ENCODE assay signal across 38 cellular contexts in genomic region chr1:186438567-186438966, GRCh38. TPM values are rescaled to one million over a fixed set of nuclear protein-coding genes. Genes with fewer than 3 reads are reported as not detected.
"Had no signal": no experiment of that assay in that cellular context is flagged by ENCODE, and none has a peak within 500 bp of the region (broad histone marks: within the 10 kb centered on the region; RNA-seq: fewer than 3 reads in every experiment).

No MANE protein-coding gene starts in this region.

- H3K27me3 Mint-ChIP-seq: activated CD4-positive, alpha-beta memory T cell treated with anti-CD3 and anti-CD28 coated beads, Interleukin-2, amount 10 ng/mL, durations not matched to agents 7 days and 5 days; activated CD4-positive, alpha-beta T cell treated with anti-CD3 and anti-CD28 coated beads for 36 hours; activated CD4-positive, alpha-beta T cell treated with anti-CD3 and anti-CD28 coated beads, Interleukin-2, amount 10 ng/mL, durations not matched to agents 7 days and 5 days; activated CD8-positive, alpha-beta memory T cell treated with anti-CD3 and anti-CD28 coated beads, Interleukin-2, amount 10 ng/mL, durations not matched to agents 7 days and 5 days; activated naive CD4-positive, alpha-beta T cell treated with anti-CD3 and anti-CD28 coated beads, Interleukin-2, amount 10 ng/mL, durations not matched to agents 7 days and 5 days; activated naive CD4-positive, alpha-beta T cell treated with anti-CD3 and anti-CD28 coated beads, Interleukin-2, amount 50 U/mL, for 24 hours; activated naive CD8-positive, alpha-beta T cell; activated naive CD8-positive, alpha-beta T cell treated with anti-CD3 and anti-CD28 coated beads, Interleukin-2, amount 10 ng/mL, durations not matched to agents 7 days and 5 days; activated naive CD8-positive, alpha-beta T cell treated with anti-CD3 and anti-CD28 coated beads, Interleukin-2, amount 50 U/mL, for 24 hours; activated T-cell treated with anti-CD3 and anti-CD28 coated beads, Interleukin-2, amount 50 U/mL, for 24 hours; brain; central memory CD8-positive, alpha-beta T cell; T-helper 17 cell had no signal

- H3K36me3 ChIP-seq: ascending aorta, cardiac muscle cell had no signal

- H3K36me3 Mint-ChIP-seq: activated naive CD4-positive, alpha-beta T cell treated with anti-CD3 and anti-CD28 coated beads, Interleukin-2, amount 10 ng/mL, durations not matched to agents 7 days and 5 days; WTC11 had no signal

- H3K27ac Mint-ChIP-seq: activated CD4-positive, alpha-beta memory T cell treated with anti-CD3 and anti-CD28 coated beads, Interleukin-2, amount 10 ng/mL, durations not matched to agents 7 days and 5 days; activated CD4-positive, alpha-beta T cell treated with anti-CD3 and anti-CD28 coated beads for 36 hours; activated CD4-positive, alpha-beta T cell treated with anti-CD3 and anti-CD28 coated beads, Interleukin-2, amount 10 ng/mL, durations not matched to agents 7 days and 5 days; activated CD8-positive, alpha-beta memory T cell treated with anti-CD3 and anti-CD28 coated beads, Interleukin-2, amount 10 ng/mL, durations not matched to agents 7 days and 5 days; activated CD8-positive, alpha-beta T cell treated with anti-CD3 and anti-CD28 coated beads, Interleukin-2, amount 10 ng/mL, durations not matched to agents 7 days and 5 days; activated naive CD4-positive, alpha-beta T cell treated with anti-CD3 and anti-CD28 coated beads, Interleukin-2, amount 10 ng/mL, durations not matched to agents 7 days and 5 days; activated naive CD4-positive, alpha-beta T cell treated with anti-CD3 and anti-CD28 coated beads, Interleukin-2, amount 50 U/mL, for 24 hours; activated naive CD8-positive, alpha-beta T cell; activated naive CD8-positive, alpha-beta T cell treated with anti-CD3 and anti-CD28 coated beads, Interleukin-2, amount 10 ng/mL, durations not matched to agents 7 days and 5 days; activated naive CD8-positive, alpha-beta T cell treated with anti-CD3 and anti-CD28 coated beads, Interleukin-2, amount 50 U/mL, for 24 hours; activated T-cell treated with anti-CD3 and anti-CD28 coated beads, Interleukin-2, amount 50 U/mL, for 24 hours; activated T-helper 2 cell treated with anti-CD3 and anti-CD28 coated beads, Interferon-gamma antibody, Interleukin-2, Interleukin-4, amounts not matched to agents 10 μg/mL and 5 μg/mL and 100 μg/mL, durations not matched to agents 14 hours and 24 hours and 36 hours; brain; T-helper 17 cell; WTC11 had no signal

- H3K4me3 Mint-ChIP-seq: activated CD4-positive, alpha-beta memory T cell treated with anti-CD3 and anti-CD28 coated beads, Interleukin-2, amount 10 ng/mL, durations not matched to agents 7 days and 5 days; activated CD4-positive, alpha-beta T cell treated with anti-CD3 and anti-CD28 coated beads for 36 hours; activated CD4-positive, alpha-beta T cell treated with anti-CD3 and anti-CD28 coated beads, Interleukin-2, amount 10 ng/mL, durations not matched to agents 7 days and 5 days; activated CD8-positive, alpha-beta memory T cell treated with anti-CD3 and anti-CD28 coated beads, Interleukin-2, amount 10 ng/mL, durations not matched to agents 7 days and 5 days; activated CD8-positive, alpha-beta T cell treated with anti-CD3 and anti-CD28 coated beads, Interleukin-2, amount 10 ng/mL, durations not matched to agents 7 days and 5 days; activated naive CD4-positive, alpha-beta T cell treated with anti-CD3 and anti-CD28 coated beads, Interleukin-2, amount 10 ng/mL, durations not matched to agents 7 days and 5 days; activated naive CD4-positive, alpha-beta T cell treated with anti-CD3 and anti-CD28 coated beads, Interleukin-2, amount 50 U/mL, for 24 hours; activated naive CD8-positive, alpha-beta T cell; activated naive CD8-positive, alpha-beta T cell treated with anti-CD3 and anti-CD28 coated beads, Interleukin-2, amount 10 ng/mL, durations not matched to agents 7 days and 5 days; activated naive CD8-positive, alpha-beta T cell treated with anti-CD3 and anti-CD28 coated beads, Interleukin-2, amount 50 U/mL, for 24 hours; activated T-cell treated with anti-CD3 and anti-CD28 coated beads, Interleukin-2, amount 50 U/mL, for 24 hours; brain; central memory CD8-positive, alpha-beta T cell; T-helper 17 cell; WTC11 had no signal

- DNase-seq: activated CD4-positive, alpha-beta memory T cell treated with anti-CD3 and anti-CD28 coated beads, Interleukin-2, amount 10 ng/mL, durations not matched to agents 7 days and 5 days; activated CD4-positive, alpha-beta T cell treated with anti-CD3 and anti-CD28 coated beads for 1 hour; activated CD4-positive, alpha-beta T cell treated with anti-CD3 and anti-CD28 coated beads for 36 hours; activated CD4-positive, alpha-beta T cell treated with anti-CD3 and anti-CD28 coated beads for 48 hours; activated CD4-positive, alpha-beta T cell treated with anti-CD3 and anti-CD28 coated beads, Interleukin-2, amount 10 ng/mL, durations not matched to agents 7 days and 5 days; activated CD4-positive, alpha-beta T cell treated with anti-CD3 and anti-CD28 coated beads, Interleukin-2, amount 50 U/mL, for 48 hours; activated CD4-positive, CD25-positive, alpha-beta regulatory T cell; activated CD8-positive, alpha-beta memory T cell treated with anti-CD3 and anti-CD28 coated beads for 24 hours; activated CD8-positive, alpha-beta memory T cell treated with anti-CD3 and anti-CD28 coated beads, Interleukin-2, amount 10 ng/mL, durations not matched to agents 7 days and 5 days; activated CD8-positive, alpha-beta memory T cell treated with anti-CD3 and anti-CD28 coated beads, Interleukin-2, amount 50 U/mL, for 48 hours; activated CD8-positive, alpha-beta T cell treated with anti-CD3 and anti-CD28 coated beads, Interleukin-2, amount 10 ng/mL, durations not matched to agents 7 days and 5 days; activated effector memory CD4-positive, alpha-beta T cell treated with Interleukin-2 at 50 U/mL for 16 hours; activated gamma-delta T cell; activated naive CD4-positive, alpha-beta T cell treated with anti-CD3 and anti-CD28 coated beads, Interleukin-2, amount 10 ng/mL, durations not matched to agents 7 days and 5 days; activated naive CD4-positive, alpha-beta T cell treated with Interleukin-2 at 50 U/mL for 16 hours; activated naive CD8-positive, alpha-beta T cell treated with anti-CD3 and anti-CD28 coated beads, Interleukin-2, amount 10 ng/mL, durations not matched to agents 7 days and 5 days; activated naive CD8-positive, alpha-beta T cell treated with anti-CD3 and anti-CD28 coated beads, Interleukin-2, amount 50 U/mL, for 24 hours; activated T-cell treated with anti-CD3 and anti-CD28 coated beads, Interleukin-2, amount 50 U/mL, for 24 hours; activated T-cell treated with anti-CD3 and anti-CD28 coated beads, Interleukin-2, amount 50 U/mL, for 48 hours; amygdala; anterior cingulate cortex; caudate nucleus; cerebellar nuclear complex; T-helper 17 cell had no signal

- H3K9me3 ChIP-seq: ascending aorta had no signal

- H3K9me3 Mint-ChIP-seq: activated CD4-positive, alpha-beta memory T cell treated with anti-CD3 and anti-CD28 coated beads, Interleukin-2, amount 10 ng/mL, durations not matched to agents 7 days and 5 days; activated CD4-positive, alpha-beta T cell treated with anti-CD3 and anti-CD28 coated beads, Interleukin-2, amount 10 ng/mL, durations not matched to agents 7 days and 5 days; activated naive CD4-positive, alpha-beta T cell treated with anti-CD3 and anti-CD28 coated beads, Interleukin-2, amount 10 ng/mL, durations not matched to agents 7 days and 5 days; activated naive CD4-positive, alpha-beta T cell treated with anti-CD3 and anti-CD28 coated beads, Interleukin-2, amount 50 U/mL, for 24 hours; activated naive CD8-positive, alpha-beta T cell treated with anti-CD3 and anti-CD28 coated beads, Interleukin-2, amount 10 ng/mL, durations not matched to agents 7 days and 5 days; activated naive CD8-positive, alpha-beta T cell treated with anti-CD3 and anti-CD28 coated beads, Interleukin-2, amount 50 U/mL, for 24 hours; activated T-cell treated with anti-CD3 and anti-CD28 coated beads, Interleukin-2, amount 50 U/mL, for 24 hours; activated T-helper 2 cell treated with anti-CD3 and anti-CD28 coated beads, Interferon-gamma antibody, Interleukin-2, Interleukin-4, amounts not matched to agents 10 μg/mL and 5 μg/mL and 100 μg/mL, durations not matched to agents 14 hours and 24 hours and 36 hours; brain; central memory CD8-positive, alpha-beta T cell; WTC11 had no signal

- H3K4me1 Mint-ChIP-seq: brain had no signal

- H3K4me1 ChIP-seq: ascending aorta had no signal

- H3K4me3 ChIP-seq: ascending aorta, cardiac muscle cell had no signal

- H3K27ac ChIP-seq: ascending aorta, cardiac muscle cell, VCaP had no signal

- H3K27me3 ChIP-seq: ascending aorta, cardiac muscle cell had no signal

- ATAC-seq: activated CD4-positive, alpha-beta T cell treated with anti-CD3 and anti-CD28 coated beads for 36 hours; activated CD4-positive, CD25-positive, alpha-beta regulatory T cell treated with anti-CD3 and anti-CD28 coated beads, Interleukin-2, amount 50 U/mL, for 24 hours; activated CD8-positive, alpha-beta memory T cell treated with anti-CD3 and anti-CD28 coated beads, Interleukin-2, amount 10 ng/mL, durations not matched to agents 7 days and 5 days; activated CD8-positive, alpha-beta T cell treated with anti-CD3 and anti-CD28 coated beads, Interleukin-2, amount 10 ng/mL, durations not matched to agents 7 days and 5 days; activated naive CD8-positive, alpha-beta T cell treated with anti-CD3 and anti-CD28 coated beads, Interleukin-2, amount 50 U/mL, for 24 hours; T-helper 17 cell; WTC11 had no signal

RNA-seq across cellular contexts. Expression of gene PDC, which starts 22.3 kb away (rescaled TPM):
- total RNA-seq: activated CD4-positive, alpha-beta memory T cell treated with anti-CD3 and anti-CD28 coated beads, Interleukin-2, amount 10 ng/mL, durations not matched to agents 7 days and 5 days; activated CD4-positive, alpha-beta T cell treated with anti-CD3 and anti-CD28 coated beads for 36 hours; activated CD4-positive, alpha-beta T cell treated with anti-CD3 and anti-CD28 coated beads, Interleukin-2, amount 10 ng/mL, durations not matched to agents 7 days and 5 days; activated CD8-positive, alpha-beta memory T cell treated with anti-CD3 and anti-CD28 coated beads, Interleukin-2, amount 10 ng/mL, durations not matched to agents 7 days and 5 days; activated CD8-positive, alpha-beta T cell treated with anti-CD3 and anti-CD28 coated beads, Interleukin-2, amount 10 ng/mL, durations not matched to agents 7 days and 5 days; activated naive CD8-positive, alpha-beta T cell treated with anti-CD3 and anti-CD28 coated beads, Interleukin-2, amount 10 ng/mL, durations not matched to agents 7 days and 5 days; activated T-helper 2 cell treated with anti-CD3 and anti-CD28 coated beads, Interferon-gamma antibody, Interleukin-2, Interleukin-4, amounts not matched to agents 10 μg/mL and 5 μg/mL and 100 μg/mL, durations not matched to agents 14 hours and 24 hours and 36 hours; ascending aorta; bronchial epithelial cell; cardiac muscle cell; chondrocyte; T-helper 17 cell; T-helper 2 cell treated with Interferon-gamma antibody and Interleukin-4, amounts not matched to agents 100 ng/mL and 5 ng/mL, for 36 hours; WTC11 had no signal
- polyA plus RNA-seq: adipose tissue, cardiac muscle cell had no signal
